ENCODE assay signal across 7 cellular contexts in the genomic region with DNA sequence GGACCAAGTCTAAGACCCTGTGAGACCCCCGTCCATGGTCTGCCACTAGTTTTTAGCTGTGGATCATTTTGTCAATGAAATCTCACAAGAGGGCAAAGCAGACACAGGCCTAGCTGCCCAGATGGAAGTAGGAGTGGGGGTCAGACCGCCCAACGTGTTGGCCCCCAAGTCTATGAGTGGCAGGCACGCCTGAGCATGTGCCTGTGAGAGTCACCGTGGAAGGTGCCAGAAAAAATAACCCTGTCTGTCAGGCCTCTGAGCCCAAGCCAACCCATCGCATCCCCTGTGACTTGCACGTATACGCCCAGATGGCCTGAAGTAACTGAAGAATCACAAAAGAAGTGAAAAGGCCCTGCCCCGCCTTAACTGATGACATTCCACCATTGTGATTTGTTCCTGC.
DNase-seq lines count a peak whose midpoint lies in the region; ATAC-seq, FAIRE-seq and TF ChIP-seq lines count a peak whose summit lies in the region.
"Not testable (repeated sequence)": the region's sequence is repeated elsewhere in the genome, so short reads cannot be mapped to it uniquely, and the experiment has no call there.

No MANE protein-coding gene starts in this region.

- intact Hi-C loops in posterior vena cava (cut with DNase I) = not testable (repeated sequence)

- not testable (repeated sequence) for TF ChIP-seq CTCF in RWPE2 (IDR thresholded peaks at IDR 0.05; ENCODE audit: poor library complexity, severe bottlenecking); bronchial epithelial cell (IDR thresholded peaks at IDR 0.05; ENCODE audit: insufficient read depth, low read length, severe bottlenecking); foreskin keratinocyte (conservative IDR thresholded peaks at IDR 0.05)

- H3K9me3 ChIP-seq in HAP-1; RWPE2 (ENCODE audit: severe bottlenecking): not testable (repeated sequence)

- in situ Hi-C loops in HAP-1 (cut with MboI; ENCODE audit: low sequenced_read_pairs) = loop anchor here (25.0 kb wide), 2 partner anchors 352 to 1252 kb away; no protein-coding TSS in a partner anchor

- H3K27ac ChIP-seq in RWPE2 (ENCODE audit: poor library complexity, severe bottlenecking) (peak overlapping the region; percentile 61), epithelial cell of prostate (peak overlapping the region; percentile 82), foreskin keratinocyte (peak overlapping the region; percentile 65)

- H3K27me3 ChIP-seq in HAP-1 (ENCODE audit: low read depth); RWPE2 (ENCODE audit: insufficient read depth, poor library complexity, severe bottlenecking); bronchial epithelial cell (ENCODE audit: control insufficient read depth, insufficient read depth, low read length); foreskin keratinocyte: not testable (repeated sequence)

- H3K4me3 ChIP-seq in HAP-1 (peak overlapping the region; percentile 36), RWPE2 (ENCODE audit: severe bottlenecking) (peak overlapping the region; percentile 44)
- not testable (repeated sequence) for H3K4me3 ChIP-seq in bronchial epithelial cell (ENCODE audit: low read depth, low read length)

- ATAC-seq in RWPE2 (ENCODE audit: low read depth) = peak; percentile 78
- peak; percentile 84 for ATAC-seq in foreskin keratinocyte

- peak in 1 of 2 experiments; percentile 50 for DNase-seq in HAP-1 (ENCODE audit: low spot score in 2 of 2)
- peak; percentile 39 for DNase-seq in LoVo (ENCODE audit: low spot score)
- peak; percentile 69 for DNase-seq in RWPE2 (ENCODE audit: low spot score)
- peak; percentile 50 for DNase-seq in bronchial epithelial cell (ENCODE audit: low read depth)
- DNase-seq in epithelial cell of prostate (ENCODE audit: low read depth, low spot score) = peak; percentile 8
- DNase-seq in foreskin keratinocyte = peak; percentile 51 to 78
- peak; percentile 34 for DNase-seq in posterior vena cava (ENCODE audit: low spot score)

- H3K4me1 ChIP-seq in HAP-1 = not testable (repeated sequence)
- peaks cover 15% of the 10 kb centered on the region for H3K4me1 ChIP-seq in RWPE2 (ENCODE audit: insufficient read depth, poor library complexity, severe bottlenecking)
- H3K4me1 ChIP-seq in foreskin keratinocyte = peaks cover 12% of the 10 kb centered on the region

- not testable (repeated sequence) for FAIRE-seq in bronchial epithelial cell (lab: Jason Lieb, UNC)

- not testable (repeated sequence) for H3K36me3 ChIP-seq in HAP-1 (replicated peaks); bronchial epithelial cell (ENCODE audit: control insufficient read depth, insufficient read depth, low read length)
- H3K36me3 ChIP-seq in RWPE2 (ENCODE audit: low read depth) = peaks cover 14% of the 10 kb centered on the region
